1 cellular context compared by ENCODE assay signal in genomic region chr3:172177803-172178316, GRCh38.
TF ChIP-seq lines count a peak whose summit lies in the region.

No MANE protein-coding gene starts in this region.

TF ChIP-seq in H1, 55 proteins besides CTCF, POLR2A, EP300 and RAD21:
- TF ChIP-seq SP4 (IDR thresholded peaks at IDR 0.05; ENCODE audit: low read length) (no peak), SIN3A (conservative IDR thresholded peaks at IDR 0.05 in 1 of 2, IDR thresholded peaks at IDR 0.05 in 1 of 2; ENCODE audit: low read depth in 1 of 2, low read length in 2 of 2) (no peak), SUZ12 (IDR thresholded peaks at IDR 0.05; ENCODE audit: low read length) (no peak), SIRT6 (IDR thresholded peaks at IDR 0.05; ENCODE audit: low read length) (no peak), SIX5 (IDR thresholded peaks at IDR 0.05; ENCODE audit: low read depth, low read length) (no peak), CEBPB (IDR thresholded peaks at IDR 0.05; ENCODE audit: low read depth, low read length) (no peak), CTBP2 (IDR thresholded peaks at IDR 0.05; ENCODE audit: borderline replicate concordance, insufficient read depth, insufficient read length, low read length) (no peak), HDAC6 (IDR thresholded peaks at IDR 0.05; ENCODE audit: low read depth, low read length) (no peak), NRF1 (IDR thresholded peaks at IDR 0.05; ENCODE audit: low read depth, low read length) (no peak)
